Comparison of ENCODE assay signal across 8 cellular contexts in genomic region chr9:129641751-129642585, GRCh38. TPM values are rescaled to one million over a fixed set of nuclear protein-coding genes. Genes with fewer than 3 reads are reported as not detected.
DNase-seq lines count a peak whose midpoint lies in the region; ATAC-seq and FAIRE-seq lines count a peak whose summit lies in the region.

TSS of gene ASB6 (minus strand) at chr9:129642151. CDS start at chr9:129641999, 152 bp downstream.

- peaks cover 0 to 2% (median 0%) of the 10 kb centered on the region in 11 donors for H3K9me3 Mint-ChIP-seq in naive thymus-derived CD4-positive, alpha-beta T cell
- H3K9me3 Mint-ChIP-seq in stimulated activated naive B cell treated with anti-CD40 and anti-IgM and Interleukin-4, amounts not matched to agents 10 μg/mL and 1 μg/mL and 100 μg/mL, for 72 hours: peaks cover 0 to 3% of the 10 kb centered on the region in 2 donors

- peak; percentile 71 for FAIRE-seq in RCC 7860 (lab: Jason Lieb, UNC)

- H3K27me3 ChIP-seq in naive thymus-derived CD4-positive, alpha-beta T cell (ENCODE audit: control insufficient read depth in 2 of 2, insufficient read depth in 2 of 2, low read length in 2 of 2): no peaks in the 10 kb centered on the region

- peaks cover 19 to 31% (median 23%) of the 10 kb centered on the region in 7 donors for H3K4me1 Mint-ChIP-seq in naive thymus-derived CD4-positive, alpha-beta T cell
- peaks cover 20 to 44% of the 10 kb centered on the region in 2 donors for H3K4me1 Mint-ChIP-seq in stimulated activated naive B cell treated with anti-CD40 and anti-IgM and Interleukin-4, amounts not matched to agents 10 μg/mL and 1 μg/mL and 100 μg/mL, for 72 hours

- H3K4me3 Mint-ChIP-seq in naive thymus-derived CD4-positive, alpha-beta T cell: peak within 1 kb of the TSS; percentile 81 to 90 (median 86)
- H3K4me3 Mint-ChIP-seq in stimulated activated naive B cell treated with anti-CD40 and anti-IgM and Interleukin-4, amounts not matched to agents 10 μg/mL and 1 μg/mL and 100 μg/mL, for 72 hours: peak within 1 kb of the TSS; percentile 82 to 93

- peak within 1 kb of the TSS; percentile 97 for H3K4me3 ChIP-seq in naive thymus-derived CD4-positive, alpha-beta T cell (ENCODE audit: low read length)

- peaks cover 0 to 38% (median 0%) of the 10 kb centered on the region in 3 experiments for H3K36me3 ChIP-seq in naive thymus-derived CD4-positive, alpha-beta T cell (ENCODE audit: control insufficient read depth in 2 of 3, insufficient read depth in 3 of 3, low read length in 3 of 3)

- peaks cover 0 to 9% (median 4%) of the 10 kb centered on the region in 5 donors for H3K36me3 Mint-ChIP-seq in naive thymus-derived CD4-positive, alpha-beta T cell
- H3K36me3 Mint-ChIP-seq in stimulated activated naive B cell treated with anti-CD40 and anti-IgM and Interleukin-4, amounts not matched to agents 10 μg/mL and 1 μg/mL and 100 μg/mL, for 72 hours: peaks cover 10 to 15% of the 10 kb centered on the region in 2 donors

- DNase-seq in DMS79 treated with DMSO at 0.1 percent for 48 hours (lab: John Stamatoyannopoulos, UW): peak; percentile 80
- peak; percentile 97 for DNase-seq in KBM-7
- DNase-seq in RCC 7860 (ENCODE audit: low spot score): peak; percentile 92
- DNase-seq in activated T-helper 1 cell treated with Interleukin-2 at 50 U/mL for 16 hours (ENCODE audit: low read depth): peak; percentile 90
- peak; percentile 99 for DNase-seq in fibroblast of gingiva (ENCODE audit: low read depth)
- DNase-seq in naive thymus-derived CD4-positive, alpha-beta T cell: peak; percentile 80 to 100 (median 87)
- DNase-seq in stimulated activated naive B cell treated with anti-CD40 and anti-IgM and Interleukin-4, amounts not matched to agents 10 μg/mL and 1 μg/mL and 100 μg/mL, for 72 hours: peak; percentile 98

- no peaks in the 10 kb centered on the region for H3K27me3 Mint-ChIP-seq in naive thymus-derived CD4-positive, alpha-beta T cell
- H3K27me3 Mint-ChIP-seq in stimulated activated naive B cell treated with anti-CD40 and anti-IgM and Interleukin-4, amounts not matched to agents 10 μg/mL and 1 μg/mL and 100 μg/mL, for 72 hours: peaks cover 0 to 6% of the 10 kb centered on the region in 2 donors

- in situ Hi-C loops in KBM-7 (cut with MboI; ENCODE audit: low pct_unique_long_range_greater_than_20kb, low sequenced_read_pairs): no loop called here

- peak within 1 kb of the TSS; percentile 80 for H3K27ac ChIP-seq in naive thymus-derived CD4-positive, alpha-beta T cell (ENCODE audit: low read depth, low read length)

- CTCF ChIA-PET in naive thymus-derived CD4-positive, alpha-beta T cell (lab: Charles Lee): interaction anchor here (0.7 to 1.9 kb wide), 6 partner anchors 11 to 511 kb away, joined by 3 to 8 read pairs (median 4); no protein-coding TSS in a partner anchor

- intact Hi-C loops in naive thymus-derived CD4-positive, alpha-beta T cell (cut with micrococcal nuclease): loop anchor here (1.0 to 2.0 kb wide), 5 partner anchors 16 to 561 kb away; partner anchors contain the start of genes NTMT1 (in 2 of the 2), DOLPP1 (in 1 of the 2), PRRX2 (in 1 of the 2) and TOR1B (in 1 of the 2)

- peaks cover 16 to 18% of the 10 kb centered on the region in 2 donors for H3K4me1 ChIP-seq in naive thymus-derived CD4-positive, alpha-beta T cell (ENCODE audit: control insufficient read depth in 2 of 2, insufficient read depth in 2 of 2, low read length in 2 of 2)

- POLR2A ChIA-PET in naive thymus-derived CD4-positive, alpha-beta T cell (lab: Charles Lee): interaction anchor here (0.6 to 4.4 kb wide), 3 partner anchors 16 to 823 kb away, joined by 3 to 24 read pairs (median 4); partner anchors contain the start of genes ENDOG and NTMT1

- no peaks in the 10 kb centered on the region for H3K9me3 ChIP-seq in naive thymus-derived CD4-positive, alpha-beta T cell (ENCODE audit: control insufficient read depth in 2 of 3, low read length in 3 of 3)

- peak within 1 kb of the TSS; percentile 80 to 95 (median 89) for H3K27ac Mint-ChIP-seq in naive thymus-derived CD4-positive, alpha-beta T cell
- H3K27ac Mint-ChIP-seq in stimulated activated naive B cell treated with anti-CD40 and anti-IgM and Interleukin-4, amounts not matched to agents 10 μg/mL and 1 μg/mL and 100 μg/mL, for 72 hours: peak within 1 kb of the TSS; percentile 90

- peak; percentile 86 for ATAC-seq in GM21619 (IDR thresholded peaks at IDR 0.05; ENCODE audit: unreplicated experiment)
- ATAC-seq in naive thymus-derived CD4-positive, alpha-beta T cell: peak; percentile 96
- ATAC-seq in stimulated activated naive B cell treated with anti-CD40 and anti-IgM and Interleukin-4, amounts not matched to agents 10 μg/mL and 1 μg/mL and 100 μg/mL, for 72 hours (replicated peaks): peak; percentile 98

RNA-seq across cellular contexts. Expression of gene ASB6, which starts in this region (rescaled TPM):
- total RNA-seq in naive thymus-derived CD4-positive, alpha-beta T cell: 10 to 100 TPM; 25.0 to 33.2 (median 28.1) TPM
- 10 to 100 TPM; 18.5 to 40.9 TPM for polyA plus RNA-seq in naive thymus-derived CD4-positive, alpha-beta T cell

Comparison
In these comparisons a context has a peak if more than half of its experiments do, and no peak if none do; other contexts are left out.
1. Peak in every context shown above with its lines: DNase-seq, ATAC-seq, H3K4me3 ChIP-seq and H3K27ac ChIP-seq.